12 cellular contexts compared by ENCODE assay signal in the genomic region with DNA sequence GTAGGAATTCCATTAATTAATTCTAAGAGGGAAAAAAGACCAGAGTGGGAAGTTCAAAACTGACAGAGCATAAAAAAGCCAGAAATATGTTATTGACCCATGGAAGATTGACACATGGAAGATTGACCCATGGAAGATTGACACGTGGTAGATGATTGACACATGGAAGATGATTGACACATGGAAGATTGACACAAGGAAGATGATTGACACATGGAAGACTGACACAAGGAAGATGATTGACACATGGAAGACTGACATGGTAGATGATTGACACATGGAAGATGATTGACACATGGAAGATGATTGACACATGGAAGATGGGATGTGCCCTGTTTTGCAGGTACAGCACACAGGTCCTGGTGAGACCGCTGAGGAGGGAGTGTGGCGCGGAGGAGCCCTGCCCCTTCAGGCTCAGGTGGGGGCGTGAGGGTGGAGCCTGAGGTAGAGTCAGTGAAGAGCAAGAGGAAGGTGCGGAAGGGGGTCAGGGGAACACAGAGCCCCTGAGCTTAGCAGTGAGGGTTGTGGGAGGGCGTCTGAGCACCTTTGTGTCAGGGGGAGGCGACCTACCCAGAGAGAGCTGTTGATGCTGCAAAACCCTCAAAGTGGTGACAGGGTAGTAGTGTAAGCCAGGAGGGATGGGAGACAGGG. TPM values are rescaled to one million over a fixed set of nuclear protein-coding genes. Genes with fewer than 3 reads are reported as not detected.
"Had no signal": no experiment of that assay in that cellular context is flagged by ENCODE, and none has a peak within 500 bp of the region (broad histone marks: within the 10 kb centered on the region; RNA-seq: fewer than 3 reads in every experiment).

No MANE protein-coding gene starts in this region.

- H3K4me3 ChIP-seq: esophagus muscularis mucosa, suprapubic skin had no signal

- H3K27ac ChIP-seq: esophagus muscularis mucosa, suprapubic skin had no signal

- H3K9me3 ChIP-seq: esophagus muscularis mucosa, suprapubic skin had no signal

- DNase-seq: activated CD4-positive, alpha-beta memory T cell treated with anti-CD3 and anti-CD28 coated beads, Interleukin-2, amount 10 ng/mL, durations not matched to agents 7 days and 5 days; activated naive CD4-positive, alpha-beta T cell treated with anti-CD3 and anti-CD28 coated beads, Interleukin-2, amount 50 U/mL, for 16 hours; dermis blood vessel endothelial cell; left colon; stimulated activated CD4-positive, alpha-beta T cell treated with anti-CD3 and anti-CD28 coated beads, Interleukin-4, amount 100 ng/mL, for 1 hour; stimulated activated CD8-positive, alpha-beta memory T cell treated with anti-CD3 and anti-CD28 coated beads, Interleukin-4, amount 100 ng/mL, for 48 hours; stimulated activated naive CD8-positive, alpha-beta T cell treated with anti-CD3 and anti-CD28 coated beads, Interleukin-15, Interleukin-2, amounts not matched to agents 100 U/mL and 50 U/mL, for 24 hours had no signal

- H3K36me3 ChIP-seq: esophagus muscularis mucosa, suprapubic skin had no signal

- H3K4me1 ChIP-seq: esophagus muscularis mucosa had no signal

RNA-seq across cellular contexts. Expression of a gene that starts 15.8 kb away (rescaled TPM):
- total RNA-seq: osteoblast had no signal

RNA-seq across cellular contexts. Expression of a gene that starts 33.4 kb away (rescaled TPM):
- total RNA-seq: activated CD4-positive, alpha-beta memory T cell treated with anti-CD3 and anti-CD28 coated beads, Interleukin-2, amount 10 ng/mL, durations not matched to agents 7 days and 5 days; dermis blood vessel endothelial cell; fibroblast of villous mesenchyme; left colon; osteoblast; ureter had no signal
